1 cellular context compared by ENCODE assay signal in the genomic region with DNA sequence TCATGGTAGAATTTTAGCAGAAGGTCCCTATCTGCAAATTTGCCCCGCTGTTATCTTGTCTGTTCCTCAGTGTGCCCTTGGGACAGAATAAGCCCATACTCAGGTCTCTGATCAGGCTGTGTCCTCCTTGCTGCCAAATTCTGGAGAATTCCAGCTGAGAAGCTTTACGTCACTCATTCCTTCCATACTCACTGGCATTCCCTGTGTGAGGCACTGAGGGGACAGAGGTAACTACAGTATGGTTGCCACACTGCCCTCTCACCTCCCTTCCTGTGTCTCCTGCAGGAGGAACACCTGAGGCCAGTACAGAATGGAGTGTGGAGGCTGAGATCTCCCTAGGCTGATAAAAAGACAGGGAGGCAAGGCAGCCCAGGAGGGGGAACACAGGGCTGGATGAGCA.
TF ChIP-seq lines count a peak whose summit lies in the region.

No MANE protein-coding gene starts in this region.

TF ChIP-seq in GM12878, 131 proteins besides CTCF, POLR2A, EP300 and RAD21:
- no peak for TF ChIP-seq SREBF1 (IDR thresholded peaks at IDR 0.05; ENCODE audit: low read length)
- TF ChIP-seq TAF1 (IDR thresholded peaks at IDR 0.05; ENCODE audit: borderline replicate concordance, low read depth, low read length) = no peak
- no peak for TF ChIP-seq TARDBP (IDR thresholded peaks at IDR 0.05; ENCODE audit: borderline replicate concordance)
- no peak for TF ChIP-seq ZZZ3 (IDR thresholded peaks at IDR 0.05; ENCODE audit: control insufficient read depth, insufficient read length, low read depth)
- no peak for TF ChIP-seq MTA2 (IDR thresholded peaks at IDR 0.05; ENCODE audit: low read depth)
- TF ChIP-seq, protein P1, sequence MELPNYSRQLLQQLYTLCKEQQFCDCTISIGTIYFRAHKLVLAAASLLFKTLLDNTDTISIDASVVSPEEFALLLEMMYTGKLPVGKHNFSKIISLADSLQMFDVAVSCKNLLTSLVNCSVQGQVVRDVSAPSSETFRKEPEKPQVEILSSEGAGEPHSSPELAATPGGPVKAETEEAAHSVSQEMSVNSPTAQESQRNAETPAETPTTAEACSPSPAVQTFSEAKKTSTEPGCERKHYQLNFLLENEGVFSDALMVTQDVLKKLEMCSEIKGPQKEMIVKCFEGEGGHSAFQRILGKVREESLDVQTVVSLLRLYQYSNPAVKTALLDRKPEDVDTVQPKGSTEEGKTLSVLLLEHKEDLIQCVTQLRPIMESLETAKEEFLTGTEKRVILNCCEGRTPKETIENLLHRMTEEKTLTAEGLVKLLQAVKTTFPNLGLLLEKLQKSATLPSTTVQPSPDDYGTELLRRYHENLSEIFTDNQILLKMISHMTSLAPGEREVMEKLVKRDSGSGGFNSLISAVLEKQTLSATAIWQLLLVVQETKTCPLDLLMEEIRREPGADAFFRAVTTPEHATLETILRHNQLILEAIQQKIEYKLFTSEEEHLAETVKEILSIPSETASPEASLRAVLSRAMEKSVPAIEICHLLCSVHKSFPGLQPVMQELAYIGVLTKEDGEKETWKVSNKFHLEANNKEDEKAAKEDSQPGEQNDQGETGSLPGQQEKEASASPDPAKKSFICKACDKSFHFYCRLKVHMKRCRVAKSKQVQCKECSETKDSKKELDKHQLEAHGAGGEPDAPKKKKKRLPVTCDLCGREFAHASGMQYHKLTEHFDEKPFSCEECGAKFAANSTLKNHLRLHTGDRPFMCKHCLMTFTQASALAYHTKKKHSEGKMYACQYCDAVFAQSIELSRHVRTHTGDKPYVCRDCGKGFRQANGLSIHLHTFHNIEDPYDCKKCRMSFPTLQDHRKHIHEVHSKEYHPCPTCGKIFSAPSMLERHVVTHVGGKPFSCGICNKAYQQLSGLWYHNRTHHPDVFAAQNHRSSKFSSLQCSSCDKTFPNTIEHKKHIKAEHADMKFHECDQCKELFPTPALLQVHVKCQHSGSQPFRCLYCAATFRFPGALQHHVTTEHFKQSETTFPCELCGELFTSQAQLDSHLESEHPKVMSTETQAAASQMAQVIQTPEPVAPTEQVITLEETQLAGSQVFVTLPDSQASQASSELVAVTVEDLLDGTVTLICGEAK (IDR thresholded peaks at IDR 0.05; ENCODE audit: borderline replicate concordance) = no peak
- TF ChIP-seq RELA (IDR thresholded peaks at IDR 0.05; ENCODE audit: borderline replicate concordance, partially characterized antibody) = no peak
- TF ChIP-seq, protein P2, sequence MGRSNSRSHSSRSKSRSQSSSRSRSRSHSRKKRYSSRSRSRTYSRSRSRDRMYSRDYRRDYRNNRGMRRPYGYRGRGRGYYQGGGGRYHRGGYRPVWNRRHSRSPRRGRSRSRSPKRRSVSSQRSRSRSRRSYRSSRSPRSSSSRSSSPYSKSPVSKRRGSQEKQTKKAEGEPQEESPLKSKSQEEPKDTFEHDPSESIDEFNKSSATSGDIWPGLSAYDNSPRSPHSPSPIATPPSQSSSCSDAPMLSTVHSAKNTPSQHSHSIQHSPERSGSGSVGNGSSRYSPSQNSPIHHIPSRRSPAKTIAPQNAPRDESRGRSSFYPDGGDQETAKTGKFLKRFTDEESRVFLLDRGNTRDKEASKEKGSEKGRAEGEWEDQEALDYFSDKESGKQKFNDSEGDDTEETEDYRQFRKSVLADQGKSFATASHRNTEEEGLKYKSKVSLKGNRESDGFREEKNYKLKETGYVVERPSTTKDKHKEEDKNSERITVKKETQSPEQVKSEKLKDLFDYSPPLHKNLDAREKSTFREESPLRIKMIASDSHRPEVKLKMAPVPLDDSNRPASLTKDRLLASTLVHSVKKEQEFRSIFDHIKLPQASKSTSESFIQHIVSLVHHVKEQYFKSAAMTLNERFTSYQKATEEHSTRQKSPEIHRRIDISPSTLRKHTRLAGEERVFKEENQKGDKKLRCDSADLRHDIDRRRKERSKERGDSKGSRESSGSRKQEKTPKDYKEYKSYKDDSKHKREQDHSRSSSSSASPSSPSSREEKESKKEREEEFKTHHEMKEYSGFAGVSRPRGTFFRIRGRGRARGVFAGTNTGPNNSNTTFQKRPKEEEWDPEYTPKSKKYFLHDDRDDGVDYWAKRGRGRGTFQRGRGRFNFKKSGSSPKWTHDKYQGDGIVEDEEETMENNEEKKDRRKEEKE (IDR thresholded peaks at IDR 0.05) = no peak
- no peak for TF ChIP-seq ZBED1 (IDR thresholded peaks at IDR 0.05; ENCODE audit: borderline replicate concordance)
- no peak for TF ChIP-seq IRF4 (IDR thresholded peaks at IDR 0.05; ENCODE audit: low read depth, low read length)
- no peak for TF ChIP-seq SREBF2 (IDR thresholded peaks at IDR 0.05; ENCODE audit: low read length)
- TF ChIP-seq CEBPB (IDR thresholded peaks at IDR 0.05; ENCODE audit: borderline replicate concordance in 1 of 2, low read depth in 2 of 2, low read length in 2 of 2) = no peak
- TF ChIP-seq MYC (IDR thresholded peaks at IDR 0.05; ENCODE audit: insufficient read depth, insufficient read length, insufficient replicate concordance, low read length, severe bottlenecking) = no peak
- TF ChIP-seq FOS (IDR thresholded peaks at IDR 0.05; ENCODE audit: borderline replicate concordance, extremely low read depth, insufficient read length) = no peak
- no peak for TF ChIP-seq BRCA1 (IDR thresholded peaks at IDR 0.05; ENCODE audit: low read depth, low read length)
- no peak for TF ChIP-seq JUNB (IDR thresholded peaks at IDR 0.05)
- TF ChIP-seq HDGF (IDR thresholded peaks at IDR 0.05) = no peak
- no peak for TF ChIP-seq STAT1 (conservative IDR thresholded peaks at IDR 0.05)
- TF ChIP-seq EGR1 (IDR thresholded peaks at IDR 0.05; ENCODE audit: borderline replicate concordance in 1 of 2, low read depth in 2 of 2, low read length in 2 of 2) = no peak
- no peak for TF ChIP-seq SMAD1 (IDR thresholded peaks at IDR 0.05; ENCODE audit: low read depth, partially characterized antibody)
